Comparison of ENCODE assay signal across 10 cellular contexts in the genomic region with DNA sequence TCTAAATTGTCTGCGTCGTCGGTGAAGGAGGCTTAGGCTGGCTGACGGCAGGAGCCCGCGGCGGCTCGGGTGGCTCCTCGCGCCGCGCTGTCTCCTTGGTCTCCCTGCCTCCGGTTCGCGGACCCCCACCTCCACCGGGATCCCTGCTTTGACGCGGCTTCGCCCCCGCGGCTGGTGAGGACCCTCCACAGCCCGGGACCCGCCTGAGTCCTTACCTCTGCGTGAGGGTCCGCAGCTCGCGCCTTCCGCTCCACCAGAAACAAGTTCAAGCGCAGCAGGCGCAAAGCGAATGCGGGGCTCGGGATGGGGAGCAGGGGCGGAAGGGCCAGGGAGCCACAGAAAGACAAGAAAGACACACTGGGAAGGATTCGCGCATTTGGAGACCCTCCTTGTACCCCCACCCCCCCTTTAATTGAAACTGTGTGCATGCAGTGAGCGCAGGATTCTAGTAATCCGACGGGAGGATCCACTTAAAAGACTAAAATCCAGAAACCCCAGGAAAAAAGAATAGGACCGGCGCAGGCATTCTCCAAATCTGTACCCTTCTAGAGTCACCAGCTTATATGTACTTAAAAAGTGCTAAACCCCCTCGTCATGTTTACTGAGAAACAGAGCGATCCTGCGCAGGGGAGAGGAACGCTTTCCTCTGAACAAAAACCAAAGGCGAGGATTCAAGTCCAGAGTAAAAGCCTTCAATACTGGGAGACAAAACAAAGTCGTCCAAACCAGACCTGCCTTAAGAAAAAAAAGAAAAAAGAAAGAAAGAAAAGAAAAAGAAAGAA. TPM values are rescaled to one million over a fixed set of nuclear protein-coding genes. Genes with fewer than 3 reads are reported as not detected.
DNase-seq lines count a peak whose midpoint lies in the region; ATAC-seq and TF ChIP-seq lines count a peak whose summit lies in the region.
"Had no signal": no experiment of that assay in that cellular context is flagged by ENCODE, and none has a peak within 500 bp of the region (broad histone marks: within the 10 kb centered on the region; RNA-seq: fewer than 3 reads in every experiment).

No MANE protein-coding gene starts in this region.

- H3K36me3 ChIP-seq in CD4-positive, alpha-beta memory T cell (ENCODE audit: insufficient read depth, low read length), result no peaks in the 10 kb centered on the region
- peaks cover 0 to 4% of the 10 kb centered on the region in 2 experiments for H3K36me3 ChIP-seq in trophoblast cell (ENCODE audit: control insufficient read depth in 1 of 2, insufficient read depth in 2 of 2, low read length in 2 of 2)

- H4K8ac ChIP-seq in trophoblast cell (ENCODE audit: low read depth, low read length), result no peak overlapping the region

- H4K91ac ChIP-seq in trophoblast cell (ENCODE audit: low read depth, low read length), result no peak overlapping the region

- no peak for ATAC-seq in T-helper 17 cell
- no peak for ATAC-seq in HG03521 (IDR thresholded peaks at IDR 0.05; ENCODE audit: unreplicated experiment)
- no peak for ATAC-seq in GM19455 (IDR thresholded peaks at IDR 0.05; ENCODE audit: unreplicated experiment)

- H3K27me3 Mint-ChIP-seq in CD4-positive, alpha-beta memory T cell, result peaks cover 0 to 2% of the 10 kb centered on the region in 2 donors
- H3K27me3 Mint-ChIP-seq in T-helper 17 cell, result no peaks in the 10 kb centered on the region

- H3K9me3 Mint-ChIP-seq in CD4-positive, alpha-beta memory T cell, result no peaks in the 10 kb centered on the region

- peaks cover 5% of the 10 kb centered on the region for H3K79me1 ChIP-seq in trophoblast cell (ENCODE audit: low read length)

- H2BK120ac ChIP-seq in trophoblast cell (ENCODE audit: insufficient read depth, low read length, poor library complexity), result no peak overlapping the region

- intact Hi-C loops in CD4-positive, alpha-beta memory T cell (cut with micrococcal nuclease), result loop anchor here (5.0 kb wide), 1 partner anchor 213 kb away; no protein-coding TSS in a partner anchor

- H3K27me3 ChIP-seq in CD4-positive, alpha-beta memory T cell (ENCODE audit: insufficient read depth, low read length), result no peaks in the 10 kb centered on the region
- H3K27me3 ChIP-seq in trophoblast cell (ENCODE audit: insufficient read depth, low read length), result peaks cover 49% of the 10 kb centered on the region

- no peak for DNase-seq in CD4-positive, alpha-beta memory T cell
- DNase-seq in T-helper 17 cell (no peak), fibroblast of mammary gland (ENCODE audit: low read depth) (no peak), trophoblast cell (no peak), amniotic stem cell (lab: John Stamatoyannopoulos, UW) (no peak), HuH-7 (ENCODE audit: low spot score) (no peak)
- DNase-seq: RPMI8226; stimulated activated CD4-positive, alpha-beta T cell treated with anti-CD3 and anti-CD28 coated beads, Interleukin-15, amount 100 ng/mL, for 24 hours had no signal

- H3K27ac ChIP-seq in CD4-positive, alpha-beta memory T cell (ENCODE audit: low read depth, low read length), result no peak overlapping the region
- no peak overlapping the region for H3K27ac ChIP-seq in trophoblast cell (ENCODE audit: low read depth, low read length)

- no peak overlapping the region for H3K9ac ChIP-seq in trophoblast cell (ENCODE audit: low read length)

- H3K14ac ChIP-seq in trophoblast cell (ENCODE audit: low read length), result no peak overlapping the region

- CTCF ChIA-PET in CD4-positive, alpha-beta memory T cell (lab: Charles Lee; ENCODE audit: partially characterized antibody), result no interaction called here

- POLR2A ChIA-PET in CD4-positive, alpha-beta memory T cell (lab: Charles Lee; ENCODE audit: partially characterized antibody), result interaction anchor here (1.4 kb wide), 1 partner anchor 17 kb away, joined by 3 read pairs; no protein-coding TSS in a partner anchor

- no peak overlapping the region for H3K23ac ChIP-seq in trophoblast cell (ENCODE audit: low read length)

- no peak for TF ChIP-seq CTCF in fibroblast of mammary gland (conservative IDR thresholded peaks at IDR 0.05; ENCODE audit: control insufficient read depth, insufficient read depth, low read depth, low read length)

- no peaks in the 10 kb centered on the region for H3K9me3 ChIP-seq in CD4-positive, alpha-beta memory T cell (ENCODE audit: control insufficient read depth in 1 of 2, low read length in 2 of 2)
- H3K9me3 ChIP-seq in T-helper 17 cell (ENCODE audit: control insufficient read depth, low read length, poor library complexity, severe bottlenecking), result no peaks in the 10 kb centered on the region
- peaks cover 4% of the 10 kb centered on the region for H3K9me3 ChIP-seq in trophoblast cell (ENCODE audit: insufficient read depth, low read depth, low read length)

- H3K36me3 Mint-ChIP-seq in CD4-positive, alpha-beta memory T cell, result peaks cover 12 to 34% of the 10 kb centered on the region in 2 donors
- H3K36me3 Mint-ChIP-seq in T-helper 17 cell (ENCODE audit: low read depth), result peaks cover 2% of the 10 kb centered on the region

- H3K4me3 ChIP-seq in CD4-positive, alpha-beta memory T cell (ENCODE audit: low read length in 2 of 2), result no peak overlapping the region
- H3K4me3 ChIP-seq in fibroblast of mammary gland (ENCODE audit: control insufficient read depth, low read depth, low read length), result peak overlapping the region; percentile 45
- H3K4me3 ChIP-seq in trophoblast cell (ENCODE audit: low read depth, low read length), result no peak overlapping the region

- H3K18ac ChIP-seq in trophoblast cell (ENCODE audit: low read length), result no peak overlapping the region

- peaks cover 5% of the 10 kb centered on the region for H3K79me2 ChIP-seq in trophoblast cell (ENCODE audit: control insufficient read depth, insufficient read depth, low read length, poor library complexity)

- H2AK5ac ChIP-seq in trophoblast cell (ENCODE audit: low read length), result no peak overlapping the region

- H3K4me3 Mint-ChIP-seq in CD4-positive, alpha-beta memory T cell, result peak overlapping the region in 6 of 8 donors; percentile 33 to 73 (median 72)
- peak overlapping the region; percentile 73 for H3K4me3 Mint-ChIP-seq in T-helper 17 cell

- no CpG with 5 or more reads among the region's 47 CpGs for WGBS in trophoblast cell (ENCODE audit: extremely low coverage, insufficient coverage, insufficient read length)

- H3K4me1 Mint-ChIP-seq in CD4-positive, alpha-beta memory T cell, result peaks cover 29 to 71% (median 40%) of the 10 kb centered on the region in 4 donors
- H3K4me1 Mint-ChIP-seq in T-helper 17 cell, result peaks cover 27% of the 10 kb centered on the region

- no peak overlapping the region for H4K12ac ChIP-seq in trophoblast cell (ENCODE audit: low read depth, low read length)

- H3K4ac ChIP-seq in trophoblast cell (ENCODE audit: low read depth, low read length), result no peak overlapping the region

- H2AFZ ChIP-seq in trophoblast cell (ENCODE audit: insufficient read depth, low read length, poor library complexity), result no peak overlapping the region

- H3K27ac Mint-ChIP-seq in CD4-positive, alpha-beta memory T cell, result peak overlapping the region; percentile 56 to 99 (median 83)
- H3K27ac Mint-ChIP-seq in T-helper 17 cell, result peak overlapping the region; percentile 82

- peaks cover 41% of the 10 kb centered on the region for H3K4me1 ChIP-seq in CD4-positive, alpha-beta memory T cell (ENCODE audit: insufficient read depth, low read length)
- peaks cover 18 to 20% of the 10 kb centered on the region in 2 experiments for H3K4me1 ChIP-seq in trophoblast cell (ENCODE audit: control insufficient read depth in 1 of 2, insufficient read depth in 2 of 2, low read length in 2 of 2)

- no peak overlapping the region for H2BK12ac ChIP-seq in trophoblast cell (ENCODE audit: low read length)

- H3K4me2 ChIP-seq in trophoblast cell (ENCODE audit: low read length), result peak overlapping the region; percentile 64

- H2BK5ac ChIP-seq in trophoblast cell (ENCODE audit: low read depth, low read length, poor library complexity), result no peak overlapping the region

RNA-seq across cellular contexts. Expression of a gene that starts 3.8 kb away (rescaled TPM):
- total RNA-seq in CD4-positive, alpha-beta memory T cell, result 10 to 100 TPM; 55.9 to 56.7 TPM
- 10 to 100 TPM; 21.0 to 29.3 TPM for polyA plus RNA-seq in CD4-positive, alpha-beta memory T cell
- total RNA-seq in T-helper 17 cell, result 10 to 100 TPM; 20.8 to 25.1 TPM
- 2.7 and 3.5 TPM in 2 replicates for polyA plus RNA-seq in trophoblast cell (2013)

RNA-seq across cellular contexts. Expression of a gene that starts 5.4 kb away (rescaled TPM):
- total RNA-seq in CD4-positive, alpha-beta memory T cell, result 10 to 100 TPM; 30.1 to 32.0 TPM
- 1 to 10 TPM in 1 of 2 donors, under 1 TPM in 1; 0.84 to 6.5 TPM for polyA plus RNA-seq in CD4-positive, alpha-beta memory T cell
- 10 to 100 TPM; 17.5 to 17.6 TPM for total RNA-seq in T-helper 17 cell
- polyA plus RNA-seq in trophoblast cell (2013), result 1.2 and 1.4 TPM in 2 replicates
